8 cellular contexts compared by ENCODE assay signal in the genomic region with DNA sequence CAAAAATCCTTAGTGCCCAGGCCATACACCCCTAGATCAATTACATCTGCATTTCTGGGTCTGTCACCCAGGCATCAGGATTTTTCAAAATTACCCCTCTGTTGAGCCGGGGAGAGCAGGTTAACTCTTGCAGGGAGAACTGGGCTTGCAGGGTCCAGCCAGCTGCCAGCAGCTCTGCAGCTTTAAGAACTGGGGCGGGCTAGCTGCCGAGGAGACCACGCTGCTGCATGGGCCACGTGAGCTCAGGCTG. TPM values are rescaled to one million over a fixed set of nuclear protein-coding genes. Genes with fewer than 3 reads are reported as not detected.
A peak's percentile ranks its signal among the peaks of the same experiment; 100 is the strongest.
DNase-seq lines count a peak whose midpoint lies in the region; ATAC-seq, FAIRE-seq and TF ChIP-seq lines count a peak whose summit lies in the region.

Gene DGLUCY, plus strand, starts transcription at position 245 of the 250 bp plus-strand sequence. CDS start 46,222 bp downstream, outside the sequence.

- H3K4me1 Mint-ChIP-seq in activated naive CD8-positive, alpha-beta T cell treated with anti-CD3 and anti-CD28 coated beads for 36 hours: peaks cover 54% of the 10 kb centered on the region

- no peak for TF ChIP-seq POLR2A in GM12891 (IDR thresholded peaks at IDR 0.05; ENCODE audit: low read depth, low read length)
- TF ChIP-seq POLR2A in H54 (IDR thresholded peaks at IDR 0.05; ENCODE audit: low read depth, low read length): no peak

- H3K27ac Mint-ChIP-seq in activated naive CD8-positive, alpha-beta T cell treated with anti-CD3 and anti-CD28 coated beads for 36 hours: peak within 1 kb of the TSS; percentile 96

- peaks cover 4% of the 10 kb centered on the region for H3K9me3 Mint-ChIP-seq in activated naive CD8-positive, alpha-beta T cell treated with anti-CD3 and anti-CD28 coated beads for 36 hours

- DNase-seq in GM12891 (ENCODE audit: insufficient read length, low spot score) (peak; percentile 63), H54 (ENCODE audit: insufficient read length, low spot score) (peak; percentile 81), M059J (ENCODE audit: low read depth) (no peak), cardiac septum (ENCODE audit: low spot score) (no peak), posterior vena cava (ENCODE audit: low spot score) (peak; percentile 92), COR-L47 (lab: John Stamatoyannopoulos, UW) (no peak)
- DNase-seq in activated naive CD8-positive, alpha-beta T cell treated with anti-CD3 and anti-CD28 coated beads for 36 hours: no peak

- ATAC-seq in HG02840 (IDR thresholded peaks at IDR 0.05; ENCODE audit: low FRiP score, unreplicated experiment): no peak

- peak within 1 kb of the TSS; percentile 99 for H3K4me3 Mint-ChIP-seq in activated naive CD8-positive, alpha-beta T cell treated with anti-CD3 and anti-CD28 coated beads for 36 hours

- peaks cover 32% of the 10 kb centered on the region for H3K36me3 Mint-ChIP-seq in activated naive CD8-positive, alpha-beta T cell treated with anti-CD3 and anti-CD28 coated beads for 36 hours

- FAIRE-seq in GM12891 (lab: Jason Lieb, UNC) (no peak), H54 (lab: Jason Lieb, UNC) (no peak)

- no peaks in the 10 kb centered on the region for H3K27me3 Mint-ChIP-seq in activated naive CD8-positive, alpha-beta T cell treated with anti-CD3 and anti-CD28 coated beads for 36 hours

- intact Hi-C loops in cardiac septum (cut with DNase I): loop anchor here (2.0 kb wide), 1 partner anchor 31 kb away; no protein-coding TSS in a partner anchor
- intact Hi-C loops in posterior vena cava (cut with DNase I): no loop called here

TF ChIP-seq in GM12891, 5 proteins besides CTCF, POLR2A, EP300 and RAD21:
- no peak for TF ChIP-seq POU2F2 (IDR thresholded peaks at IDR 0.05; ENCODE audit: low read depth, low read length)
- no peak for TF ChIP-seq SPI1 (IDR thresholded peaks at IDR 0.05; ENCODE audit: low read depth, low read length)
- no peak for TF ChIP-seq POLR2AphosphoS5 (IDR thresholded peaks at IDR 0.05; ENCODE audit: low read depth, low read length)
- TF ChIP-seq TAF1 (IDR thresholded peaks at IDR 0.05; ENCODE audit: low read depth, low read length): no peak
- TF ChIP-seq PAX5 (IDR thresholded peaks at IDR 0.05; ENCODE audit: insufficient read depth, low read length, severe bottlenecking): no peak

RNA-seq across cellular contexts. Expression of gene DGLUCY, which starts in this region (rescaled TPM):
- polyA plus RNA-seq in GM12891 (2012; ENCODE audit: low read depth, missing spikeins): 26.9 TPM
- total RNA-seq in M059J (2014; rRNA removed; shearing (Covaris generic)): 15.7 and 19.9 TPM in 2 replicates
- 10 to 100 TPM; 31.9 to 36.1 TPM for total RNA-seq in activated naive CD8-positive, alpha-beta T cell treated with anti-CD3 and anti-CD28 coated beads for 36 hours
- total RNA-seq in cardiac septum: 131 TPM
- total RNA-seq in posterior vena cava: 10 to 100 TPM; 36.2 to 44.4 TPM

Comparison
In these comparisons a context has a peak if more than half of its experiments do, and no peak if none do; other contexts are left out.
1. DNase-seq: peak in GM12891 (single experiment), H54 (single experiment) and posterior vena cava (single experiment); none in M059J (single experiment), activated naive CD8-positive, alpha-beta T cell treated with anti-CD3 and anti-CD28 coated beads for 36 hours (single experiment), cardiac septum (single experiment) and COR-L47 (single experiment).